In the genomic region with DNA sequence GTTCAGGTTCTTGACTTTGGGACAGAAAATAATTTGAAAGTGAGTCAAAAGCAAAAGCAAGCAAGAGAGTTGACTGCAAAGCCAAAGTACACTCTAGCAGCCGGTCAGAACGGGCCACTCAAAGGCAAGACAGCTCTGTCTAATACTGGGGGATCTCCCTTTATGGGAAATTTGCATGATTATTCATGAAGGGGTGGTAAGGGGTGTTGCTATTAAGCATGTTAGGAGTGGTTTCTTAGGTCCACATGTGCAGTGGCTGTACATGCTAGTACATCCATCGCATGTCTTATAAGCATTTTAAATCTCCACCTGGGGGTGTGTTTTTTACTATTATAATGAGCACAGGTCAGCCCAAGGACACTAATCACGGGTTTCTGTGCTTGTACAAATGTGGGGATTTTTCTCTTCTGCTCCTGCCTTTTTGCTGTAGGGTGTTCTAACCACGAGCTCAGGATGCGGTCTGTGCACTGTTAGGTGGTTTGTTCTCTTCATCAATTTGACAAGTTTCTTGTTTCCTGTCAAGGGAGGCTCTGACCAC, we compare ENCODE assay signal across 1 cellular context.
TF ChIP-seq lines count a peak whose summit lies in the region.

No MANE protein-coding gene starts in this region.

TF ChIP-seq in GM12878, 131 proteins besides CTCF, POLR2A, EP300 and RAD21 (continued from another document and continues in another):
- TF ChIP-seq, protein P1, sequence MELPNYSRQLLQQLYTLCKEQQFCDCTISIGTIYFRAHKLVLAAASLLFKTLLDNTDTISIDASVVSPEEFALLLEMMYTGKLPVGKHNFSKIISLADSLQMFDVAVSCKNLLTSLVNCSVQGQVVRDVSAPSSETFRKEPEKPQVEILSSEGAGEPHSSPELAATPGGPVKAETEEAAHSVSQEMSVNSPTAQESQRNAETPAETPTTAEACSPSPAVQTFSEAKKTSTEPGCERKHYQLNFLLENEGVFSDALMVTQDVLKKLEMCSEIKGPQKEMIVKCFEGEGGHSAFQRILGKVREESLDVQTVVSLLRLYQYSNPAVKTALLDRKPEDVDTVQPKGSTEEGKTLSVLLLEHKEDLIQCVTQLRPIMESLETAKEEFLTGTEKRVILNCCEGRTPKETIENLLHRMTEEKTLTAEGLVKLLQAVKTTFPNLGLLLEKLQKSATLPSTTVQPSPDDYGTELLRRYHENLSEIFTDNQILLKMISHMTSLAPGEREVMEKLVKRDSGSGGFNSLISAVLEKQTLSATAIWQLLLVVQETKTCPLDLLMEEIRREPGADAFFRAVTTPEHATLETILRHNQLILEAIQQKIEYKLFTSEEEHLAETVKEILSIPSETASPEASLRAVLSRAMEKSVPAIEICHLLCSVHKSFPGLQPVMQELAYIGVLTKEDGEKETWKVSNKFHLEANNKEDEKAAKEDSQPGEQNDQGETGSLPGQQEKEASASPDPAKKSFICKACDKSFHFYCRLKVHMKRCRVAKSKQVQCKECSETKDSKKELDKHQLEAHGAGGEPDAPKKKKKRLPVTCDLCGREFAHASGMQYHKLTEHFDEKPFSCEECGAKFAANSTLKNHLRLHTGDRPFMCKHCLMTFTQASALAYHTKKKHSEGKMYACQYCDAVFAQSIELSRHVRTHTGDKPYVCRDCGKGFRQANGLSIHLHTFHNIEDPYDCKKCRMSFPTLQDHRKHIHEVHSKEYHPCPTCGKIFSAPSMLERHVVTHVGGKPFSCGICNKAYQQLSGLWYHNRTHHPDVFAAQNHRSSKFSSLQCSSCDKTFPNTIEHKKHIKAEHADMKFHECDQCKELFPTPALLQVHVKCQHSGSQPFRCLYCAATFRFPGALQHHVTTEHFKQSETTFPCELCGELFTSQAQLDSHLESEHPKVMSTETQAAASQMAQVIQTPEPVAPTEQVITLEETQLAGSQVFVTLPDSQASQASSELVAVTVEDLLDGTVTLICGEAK (IDR thresholded peaks at IDR 0.05; ENCODE audit: borderline replicate concordance): no peak
- TF ChIP-seq PAX8 (IDR thresholded peaks at IDR 0.05) (no peak), SREBF1 (IDR thresholded peaks at IDR 0.05; ENCODE audit: low read length) (no peak), IKZF1 (conservative IDR thresholded peaks at IDR 0.05) (peak; percentile 28; the same call in 1 of the 2 replicates), SRF (IDR thresholded peaks at IDR 0.05; ENCODE audit: low read depth in 2 of 2, low read length in 2 of 2) (no peak), ZNF274 (IDR thresholded peaks at IDR 0.05; ENCODE audit: insufficient read depth, insufficient read length) (no peak), MYB (IDR thresholded peaks at IDR 0.05; ENCODE audit: borderline replicate concordance, low read depth, low read length) (no peak), CBX3 (IDR thresholded peaks at IDR 0.05; ENCODE audit: borderline replicate concordance, low read depth) (no peak), POU2F2 (IDR thresholded peaks at IDR 0.05; ENCODE audit: borderline replicate concordance, low read depth, low read length) (peak; percentile 84; the same call in 2 of the 3 replicates), ZNF622 (IDR thresholded peaks at IDR 0.05) (no peak), ATF7 (IDR thresholded peaks at IDR 0.05; ENCODE audit: low read depth) (peak; percentile 22; the same call in 1 of the 2 replicates), YY1 (IDR thresholded peaks at IDR 0.05; ENCODE audit: low read depth, low read length) (no peak), TCF3 (IDR thresholded peaks at IDR 0.05; ENCODE audit: borderline replicate concordance, insufficient read depth, low read depth, low read length) (no peak), MTA3 (IDR thresholded peaks at IDR 0.05; ENCODE audit: borderline replicate concordance, low read length) (no peak), ZNF24 (IDR thresholded peaks at IDR 0.05) (no peak), STAT3 (IDR thresholded peaks at IDR 0.05; ENCODE audit: low read depth, low read length) (no peak), NR2C2 (IDR thresholded peaks at IDR 0.05; ENCODE audit: borderline replicate concordance, control insufficient read depth, insufficient read length, low read depth) (no peak), SMAD5 (IDR thresholded peaks at IDR 0.05; ENCODE audit: low read depth) (no peak), NBN (IDR thresholded peaks at IDR 0.05) (no peak), NFIC (IDR thresholded peaks at IDR 0.05; ENCODE audit: low read depth, low read length) (no peak), CEBPB (IDR thresholded peaks at IDR 0.05; ENCODE audit: borderline replicate concordance in 1 of 2, low read depth in 2 of 2, low read length in 2 of 2) (no peak), MTA2 (IDR thresholded peaks at IDR 0.05; ENCODE audit: low read depth) (peak; percentile 68), JUND (IDR thresholded peaks at IDR 0.05; ENCODE audit: low read depth, low read length) (no peak), CREM (IDR thresholded peaks at IDR 0.05; ENCODE audit: low read depth) (no peak), TAF1 (IDR thresholded peaks at IDR 0.05; ENCODE audit: borderline replicate concordance, low read depth, low read length) (no peak), CHD2 (IDR thresholded peaks at IDR 0.05; ENCODE audit: borderline replicate concordance, low read depth, low read length) (0 out of 2 replicates have a peak, but pooled peaks have one; percentile 44), ASH2L (IDR thresholded peaks at IDR 0.05; ENCODE audit: borderline replicate concordance, low read depth) (no peak), JUNB (IDR thresholded peaks at IDR 0.05) (no peak), BHLHE40 (IDR thresholded peaks at IDR 0.05; ENCODE audit: borderline replicate concordance in 1 of 2, low read depth in 2 of 2, low read length in 1 of 2) (peak; percentile 19 to 46; a peak in 1 of 4 replicates), CBX5 (IDR thresholded peaks at IDR 0.05; ENCODE audit: low read depth) (no peak), MEF2A (IDR thresholded peaks at IDR 0.05; ENCODE audit: insufficient read depth, low read depth, low read length) (no peak), NFYA (IDR thresholded peaks at IDR 0.05; ENCODE audit: borderline replicate concordance, low read depth, low read length) (no peak), BCL11A (IDR thresholded peaks at IDR 0.05; ENCODE audit: low read depth, low read length) (no peak), CHD4 (IDR thresholded peaks at IDR 0.05) (no peak)
- TF ChIP-seq, protein P2, sequence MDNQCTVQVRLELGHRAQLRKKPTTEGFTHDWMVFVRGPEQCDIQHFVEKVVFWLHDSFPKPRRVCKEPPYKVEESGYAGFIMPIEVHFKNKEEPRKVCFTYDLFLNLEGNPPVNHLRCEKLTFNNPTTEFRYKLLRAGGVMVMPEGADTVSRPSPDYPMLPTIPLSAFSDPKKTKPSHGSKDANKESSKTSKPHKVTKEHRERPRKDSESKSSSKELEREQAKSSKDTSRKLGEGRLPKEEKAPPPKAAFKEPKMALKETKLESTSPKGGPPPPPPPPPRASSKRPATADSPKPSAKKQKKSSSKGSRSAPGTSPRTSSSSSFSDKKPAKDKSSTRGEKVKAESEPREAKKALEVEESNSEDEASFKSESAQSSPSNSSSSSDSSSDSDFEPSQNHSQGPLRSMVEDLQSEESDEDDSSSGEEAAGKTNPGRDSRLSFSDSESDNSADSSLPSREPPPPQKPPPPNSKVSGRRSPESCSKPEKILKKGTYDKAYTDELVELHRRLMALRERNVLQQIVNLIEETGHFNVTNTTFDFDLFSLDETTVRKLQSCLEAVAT (IDR thresholded peaks at IDR 0.05): 0 out of 2 replicates have a peak, but pooled peaks have one; percentile 26
- TF ChIP-seq, protein P3, sequence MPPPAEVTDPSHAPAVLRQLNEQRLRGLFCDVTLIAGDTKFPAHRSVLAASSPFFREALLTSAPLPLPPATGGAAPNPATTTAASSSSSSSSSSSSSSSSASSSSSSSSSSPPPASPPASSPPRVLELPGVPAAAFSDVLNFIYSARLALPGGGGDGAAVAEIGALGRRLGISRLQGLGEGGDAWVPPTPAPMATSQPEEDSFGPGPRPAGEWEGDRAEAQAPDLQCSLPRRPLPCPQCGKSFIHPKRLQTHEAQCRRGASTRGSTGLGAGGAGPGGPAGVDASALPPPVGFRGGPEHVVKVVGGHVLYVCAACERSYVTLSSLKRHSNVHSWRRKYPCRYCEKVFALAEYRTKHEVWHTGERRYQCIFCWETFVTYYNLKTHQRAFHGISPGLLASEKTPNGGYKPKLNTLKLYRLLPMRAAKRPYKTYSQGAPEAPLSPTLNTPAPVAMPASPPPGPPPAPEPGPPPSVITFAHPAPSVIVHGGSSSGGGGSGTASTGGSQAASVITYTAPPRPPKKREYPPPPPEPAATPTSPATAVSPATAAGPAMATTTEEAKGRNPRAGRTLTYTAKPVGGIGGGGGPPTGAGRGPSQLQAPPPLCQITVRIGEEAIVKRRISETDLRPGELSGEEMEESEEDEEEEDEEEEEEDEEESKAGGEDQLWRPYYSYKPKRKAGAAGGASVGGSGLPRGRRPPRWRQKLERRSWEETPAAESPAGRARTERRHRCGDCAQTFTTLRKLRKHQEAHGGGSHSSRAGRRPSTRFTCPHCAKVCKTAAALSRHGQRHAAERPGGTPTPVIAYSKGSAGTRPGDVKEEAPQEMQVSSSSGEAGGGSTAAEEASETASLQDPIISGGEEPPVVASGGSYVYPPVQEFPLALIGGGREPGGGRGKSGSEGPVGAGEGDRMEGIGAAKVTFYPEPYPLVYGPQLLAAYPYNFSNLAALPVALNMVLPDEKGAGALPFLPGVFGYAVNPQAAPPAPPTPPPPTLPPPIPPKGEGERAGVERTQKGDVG (CRISPR knock-in tag; IDR thresholded peaks at IDR 0.05): no peak
- TF ChIP-seq, protein P4, sequence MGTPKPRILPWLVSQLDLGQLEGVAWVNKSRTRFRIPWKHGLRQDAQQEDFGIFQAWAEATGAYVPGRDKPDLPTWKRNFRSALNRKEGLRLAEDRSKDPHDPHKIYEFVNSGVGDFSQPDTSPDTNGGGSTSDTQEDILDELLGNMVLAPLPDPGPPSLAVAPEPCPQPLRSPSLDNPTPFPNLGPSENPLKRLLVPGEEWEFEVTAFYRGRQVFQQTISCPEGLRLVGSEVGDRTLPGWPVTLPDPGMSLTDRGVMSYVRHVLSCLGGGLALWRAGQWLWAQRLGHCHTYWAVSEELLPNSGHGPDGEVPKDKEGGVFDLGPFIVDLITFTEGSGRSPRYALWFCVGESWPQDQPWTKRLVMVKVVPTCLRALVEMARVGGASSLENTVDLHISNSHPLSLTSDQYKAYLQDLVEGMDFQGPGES (IDR thresholded peaks at IDR 0.05): no peak
- TF ChIP-seq, protein P5, sequence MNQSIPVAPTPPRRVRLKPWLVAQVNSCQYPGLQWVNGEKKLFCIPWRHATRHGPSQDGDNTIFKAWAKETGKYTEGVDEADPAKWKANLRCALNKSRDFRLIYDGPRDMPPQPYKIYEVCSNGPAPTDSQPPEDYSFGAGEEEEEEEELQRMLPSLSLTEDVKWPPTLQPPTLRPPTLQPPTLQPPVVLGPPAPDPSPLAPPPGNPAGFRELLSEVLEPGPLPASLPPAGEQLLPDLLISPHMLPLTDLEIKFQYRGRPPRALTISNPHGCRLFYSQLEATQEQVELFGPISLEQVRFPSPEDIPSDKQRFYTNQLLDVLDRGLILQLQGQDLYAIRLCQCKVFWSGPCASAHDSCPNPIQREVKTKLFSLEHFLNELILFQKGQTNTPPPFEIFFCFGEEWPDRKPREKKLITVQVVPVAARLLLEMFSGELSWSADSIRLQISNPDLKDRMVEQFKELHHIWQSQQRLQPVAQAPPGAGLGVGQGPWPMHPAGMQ (IDR thresholded peaks at IDR 0.05; ENCODE audit: borderline replicate concordance): no peak
- TF ChIP-seq, protein P6, sequence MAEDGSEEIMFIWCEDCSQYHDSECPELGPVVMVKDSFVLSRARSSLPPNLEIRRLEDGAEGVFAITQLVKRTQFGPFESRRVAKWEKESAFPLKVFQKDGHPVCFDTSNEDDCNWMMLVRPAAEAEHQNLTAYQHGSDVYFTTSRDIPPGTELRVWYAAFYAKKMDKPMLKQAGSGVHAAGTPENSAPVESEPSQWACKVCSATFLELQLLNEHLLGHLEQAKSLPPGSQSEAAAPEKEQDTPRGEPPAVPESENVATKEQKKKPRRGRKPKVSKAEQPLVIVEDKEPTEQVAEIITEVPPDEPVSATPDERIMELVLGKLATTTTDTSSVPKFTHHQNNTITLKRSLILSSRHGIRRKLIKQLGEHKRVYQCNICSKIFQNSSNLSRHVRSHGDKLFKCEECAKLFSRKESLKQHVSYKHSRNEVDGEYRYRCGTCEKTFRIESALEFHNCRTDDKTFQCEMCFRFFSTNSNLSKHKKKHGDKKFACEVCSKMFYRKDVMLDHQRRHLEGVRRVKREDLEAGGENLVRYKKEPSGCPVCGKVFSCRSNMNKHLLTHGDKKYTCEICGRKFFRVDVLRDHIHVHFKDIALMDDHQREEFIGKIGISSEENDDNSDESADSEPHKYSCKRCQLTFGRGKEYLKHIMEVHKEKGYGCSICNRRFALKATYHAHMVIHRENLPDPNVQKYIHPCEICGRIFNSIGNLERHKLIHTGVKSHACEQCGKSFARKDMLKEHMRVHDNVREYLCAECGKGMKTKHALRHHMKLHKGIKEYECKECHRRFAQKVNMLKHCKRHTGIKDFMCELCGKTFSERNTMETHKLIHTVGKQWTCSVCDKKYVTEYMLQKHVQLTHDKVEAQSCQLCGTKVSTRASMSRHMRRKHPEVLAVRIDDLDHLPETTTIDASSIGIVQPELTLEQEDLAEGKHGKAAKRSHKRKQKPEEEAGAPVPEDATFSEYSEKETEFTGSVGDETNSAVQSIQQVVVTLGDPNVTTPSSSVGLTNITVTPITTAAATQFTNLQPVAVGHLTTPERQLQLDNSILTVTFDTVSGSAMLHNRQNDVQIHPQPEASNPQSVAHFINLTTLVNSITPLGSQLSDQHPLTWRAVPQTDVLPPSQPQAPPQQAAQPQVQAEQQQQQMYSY (CRISPR knock-in tag; IDR thresholded peaks at IDR 0.05): no peak
- TF ChIP-seq, protein P7, sequence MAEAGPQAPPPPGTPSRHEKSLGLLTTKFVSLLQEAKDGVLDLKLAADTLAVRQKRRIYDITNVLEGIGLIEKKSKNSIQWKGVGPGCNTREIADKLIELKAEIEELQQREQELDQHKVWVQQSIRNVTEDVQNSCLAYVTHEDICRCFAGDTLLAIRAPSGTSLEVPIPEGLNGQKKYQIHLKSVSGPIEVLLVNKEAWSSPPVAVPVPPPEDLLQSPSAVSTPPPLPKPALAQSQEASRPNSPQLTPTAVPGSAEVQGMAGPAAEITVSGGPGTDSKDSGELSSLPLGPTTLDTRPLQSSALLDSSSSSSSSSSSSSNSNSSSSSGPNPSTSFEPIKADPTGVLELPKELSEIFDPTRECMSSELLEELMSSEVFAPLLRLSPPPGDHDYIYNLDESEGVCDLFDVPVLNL (IDR thresholded peaks at IDR 0.05; ENCODE audit: low read depth, low read length): no peak
- TF ChIP-seq, protein P8, sequence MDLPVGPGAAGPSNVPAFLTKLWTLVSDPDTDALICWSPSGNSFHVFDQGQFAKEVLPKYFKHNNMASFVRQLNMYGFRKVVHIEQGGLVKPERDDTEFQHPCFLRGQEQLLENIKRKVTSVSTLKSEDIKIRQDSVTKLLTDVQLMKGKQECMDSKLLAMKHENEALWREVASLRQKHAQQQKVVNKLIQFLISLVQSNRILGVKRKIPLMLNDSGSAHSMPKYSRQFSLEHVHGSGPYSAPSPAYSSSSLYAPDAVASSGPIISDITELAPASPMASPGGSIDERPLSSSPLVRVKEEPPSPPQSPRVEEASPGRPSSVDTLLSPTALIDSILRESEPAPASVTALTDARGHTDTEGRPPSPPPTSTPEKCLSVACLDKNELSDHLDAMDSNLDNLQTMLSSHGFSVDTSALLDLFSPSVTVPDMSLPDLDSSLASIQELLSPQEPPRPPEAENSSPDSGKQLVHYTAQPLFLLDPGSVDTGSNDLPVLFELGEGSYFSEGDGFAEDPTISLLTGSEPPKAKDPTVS (IDR thresholded peaks at IDR 0.05; ENCODE audit: low read depth, low read length): no peak
